ENCODE assay signal across 22 cellular contexts in genomic region chr15:81820236-81820635, GRCh38.
"Had no signal": no experiment of that assay in that cellular context is flagged by ENCODE, and none has a peak within 500 bp of the region (broad histone marks: within the 10 kb centered on the region; RNA-seq: fewer than 3 reads in every experiment).

No MANE protein-coding gene starts in this region.

- H3K27me3 Mint-ChIP-seq: activated naive CD4-positive, alpha-beta T cell treated with anti-CD3 and anti-CD28 coated beads, Interleukin-2, amount 10 ng/mL, durations not matched to agents 7 days and 5 days had no signal

- H3K36me3 Mint-ChIP-seq: activated naive CD4-positive, alpha-beta T cell treated with anti-CD3 and anti-CD28 coated beads, Interleukin-2, amount 10 ng/mL, durations not matched to agents 7 days and 5 days; natural killer cell had no signal

- ATAC-seq: body of pancreas, esophagus mucosa, gastrocnemius medialis, left lung, natural killer cell had no signal

- H3K27me3 ChIP-seq: body of pancreas, gastrocnemius medialis, ovary, stomach, transverse colon had no signal

- H3K4me1 Mint-ChIP-seq: activated naive CD4-positive, alpha-beta T cell treated with anti-CD3 and anti-CD28 coated beads, Interleukin-2, amount 10 ng/mL, durations not matched to agents 7 days and 5 days; natural killer cell had no signal

- H3K9me3 ChIP-seq: body of pancreas, gastrocnemius medialis, left lung, ovary, prostate gland, stomach, transverse colon had no signal

- H3K27ac Mint-ChIP-seq: activated naive CD4-positive, alpha-beta T cell treated with anti-CD3 and anti-CD28 coated beads, Interleukin-2, amount 10 ng/mL, durations not matched to agents 7 days and 5 days; natural killer cell had no signal

- H3K27ac ChIP-seq: body of pancreas, gastrocnemius medialis, left lung, ovary, prostate gland, stomach, transverse colon had no signal

- H3K4me3 ChIP-seq: body of pancreas, gastrocnemius medialis, left lung, lung, ovary, prostate gland, stomach, transverse colon had no signal

- H3K4me3 Mint-ChIP-seq: activated naive CD4-positive, alpha-beta T cell treated with anti-CD3 and anti-CD28 coated beads, Interleukin-2, amount 10 ng/mL, durations not matched to agents 7 days and 5 days; natural killer cell had no signal

- DNase-seq: activated CD4-positive, alpha-beta T cell treated with anti-CD3 and anti-CD28 coated beads for 1 hour; activated CD4-positive, alpha-beta T cell treated with anti-CD3 and anti-CD28 coated beads, Interleukin-2, amount 50 U/mL, for 1 hour; activated CD8-positive, alpha-beta memory T cell treated with anti-CD3 and anti-CD28 coated beads, Interleukin-2, amount 50 U/mL, for 48 hours; activated effector memory CD4-positive, alpha-beta T cell treated with Interleukin-2 at 50 U/mL for 16 hours; activated naive CD4-positive, alpha-beta T cell treated with anti-CD3 and anti-CD28 coated beads, Interleukin-2, amount 10 ng/mL, durations not matched to agents 7 days and 5 days; activated T-cell treated with anti-CD3 and anti-CD28 coated beads, Interleukin-2, amount 50 U/mL, for 48 hours; anterior cingulate cortex; body of pancreas; dermis blood vessel endothelial cell; effector CD8-positive, alpha-beta T cell; gastrocnemius medialis; hippocampal formation; kidney glomerular epithelial cell; left lung; natural killer cell; ovary; stimulated activated CD4-positive, alpha-beta T cell treated with anti-CD3 and anti-CD28 coated beads, Interleukin-1b, Interleukin-23, amount 100 ng/mL, for 48 hours; stomach; transverse colon had no signal

- H3K36me3 ChIP-seq: gastrocnemius medialis, left lung, ovary, prostate gland, stomach, transverse colon had no signal

- H3K4me1 ChIP-seq: body of pancreas, gastrocnemius medialis, left lung, prostate gland, stomach, transverse colon had no signal

- H3K9me3 Mint-ChIP-seq: activated naive CD4-positive, alpha-beta T cell treated with anti-CD3 and anti-CD28 coated beads, Interleukin-2, amount 10 ng/mL, durations not matched to agents 7 days and 5 days; natural killer cell had no signal
